Comparison of ENCODE assay signal across 24 cellular contexts in the genomic region with DNA sequence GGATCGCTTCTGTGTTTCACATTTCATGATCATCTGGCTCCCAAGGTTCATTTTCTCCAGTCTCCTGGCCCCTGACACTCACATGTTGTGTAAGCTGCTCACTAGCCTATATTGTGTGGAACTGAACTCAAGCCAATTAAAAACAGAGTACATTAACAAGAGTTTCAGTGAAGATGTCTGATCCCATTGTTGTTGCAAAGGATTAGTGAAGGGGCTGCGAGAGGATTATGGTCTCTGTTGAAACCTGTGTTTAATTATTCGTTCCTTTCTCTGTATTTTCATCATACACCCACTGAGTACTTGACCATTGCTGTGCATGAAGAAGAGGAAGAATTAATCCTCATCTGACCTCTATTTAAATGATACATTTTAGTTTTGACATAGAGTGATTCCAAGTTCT. TPM values are rescaled to one million over a fixed set of nuclear protein-coding genes. Genes with fewer than 3 reads are reported as not detected.
DNase-seq lines count a peak whose midpoint lies in the region; ATAC-seq, FAIRE-seq and TF ChIP-seq lines count a peak whose summit lies in the region.
"Had no signal": no experiment of that assay in that cellular context is flagged by ENCODE, and none has a peak within 500 bp of the region (broad histone marks: within the 10 kb centered on the region; RNA-seq: fewer than 3 reads in every experiment).

No MANE protein-coding gene starts in this region.

- H3K9ac ChIP-seq in OCI-LY1 (ENCODE audit: low read length) (no peak overlapping the region), keratinocyte (ENCODE audit: control insufficient read depth, extremely low read depth, insufficient read depth, low read length) (no peak overlapping the region)

- DNase-seq in D341Med (ENCODE audit: low spot score) (peak; percentile 36), KBM-7 (peak; percentile 0), keratinocyte (ENCODE audit: low read depth, low spot score) (no peak), foreskin keratinocyte (no peak)
- DNase-seq in activated naive CD4-positive, alpha-beta T cell treated with Interleukin-2 at 50 U/mL for 16 hours, result no peak
- DNase-seq: 8988T, ACHN, BE2C, Calu3, GOT3, HCEC 1CT, NCI-H1092, NCI-H1417 treated with DMSO at 0.1 percent for 48 hours, NCI-H1694 treated with DMSO at 0.1 percent for 48 hours, NCI-H2081, NCI-H2227 treated with DMSO at 0.1 percent for 48 hours, Right ventricle myocardium superior, RPMI8226 had no signal

- no peaks in the 10 kb centered on the region for H3K9me3 ChIP-seq in OCI-LY1 (ENCODE audit: low read length)
- no peaks in the 10 kb centered on the region for H3K9me3 ChIP-seq in keratinocyte (ENCODE audit: control insufficient read depth, low read depth, low read length)
- H3K9me3 ChIP-seq: BE2C had no signal

- TF ChIP-seq CTCF in OCI-LY1 (IDR thresholded peaks at IDR 0.05; ENCODE audit: low read length) (no peak), keratinocyte (optimal IDR thresholded peaks at IDR 0.05 in 1 of 3, IDR thresholded peaks at IDR 0.05 in 1 of 3, conservative IDR thresholded peaks at IDR 0.05 in 1 of 3; ENCODE audit: extremely low read depth in 1 of 3, insufficient read depth in 2 of 3, low read length in 3 of 3) (no peak), foreskin keratinocyte (conservative IDR thresholded peaks at IDR 0.05) (no peak)

- H3K9me1 ChIP-seq in keratinocyte (ENCODE audit: control insufficient read depth, extremely low read depth, insufficient read depth, low read length), result no peaks in the 10 kb centered on the region

- H3F3A ChIP-seq in OCI-LY1 (ENCODE audit: insufficient read depth, low read length), result no peaks in the 10 kb centered on the region

- no peaks in the 10 kb centered on the region for H4K20me1 ChIP-seq in OCI-LY1 (ENCODE audit: insufficient read depth, low read length)
- H4K20me1 ChIP-seq in keratinocyte (ENCODE audit: control insufficient read depth, extremely low read depth, insufficient read depth, low read length), result no peaks in the 10 kb centered on the region

- no peak for FAIRE-seq in keratinocyte (lab: Jason Lieb, UNC)
- FAIRE-seq: GM18507 had no signal

- dilution Hi-C loops in keratinocyte (cut with MboI; ENCODE audit: extremely low pct_ligation_motif_present, low sequenced_read_pairs), result no loop called here

- H3K4me3 ChIP-seq in OCI-LY1 (ENCODE audit: low read depth, low read length, poor library complexity, severe bottlenecking) (no peak overlapping the region), keratinocyte (ENCODE audit: control insufficient read depth in 2 of 3, extremely low read depth in 1 of 3, insufficient read depth in 2 of 3, low read depth in 1 of 3, low read length in 3 of 3) (no peak overlapping the region)

- H3K36me3 ChIP-seq in OCI-LY1 (ENCODE audit: insufficient read depth, low read length), result no peaks in the 10 kb centered on the region; the same call in 1 of the 2 replicates
- no peaks in the 10 kb centered on the region for H3K36me3 ChIP-seq in keratinocyte (ENCODE audit: control insufficient read depth in 2 of 2, extremely low read depth in 1 of 2, insufficient read depth in 2 of 2, low read length in 2 of 2)
- H3K36me3 ChIP-seq: BE2C had no signal

- H3K4me2 ChIP-seq in OCI-LY1 (ENCODE audit: low read length), result peak overlapping the region; percentile 22; the same call in 1 of the 2 replicates
- H3K4me2 ChIP-seq in keratinocyte (ENCODE audit: control insufficient read depth, extremely low read depth, insufficient read depth, low read depth, low read length), result no peak overlapping the region

- peaks cover 30% of the 10 kb centered on the region for H3K4me1 ChIP-seq in OCI-LY1 (ENCODE audit: insufficient read depth, low read length, severe bottlenecking)
- no peaks in the 10 kb centered on the region for H3K4me1 ChIP-seq in keratinocyte (ENCODE audit: control insufficient read depth, extremely low read depth, insufficient read depth, low read length)
- H3K4me1 ChIP-seq in foreskin keratinocyte, result no peaks in the 10 kb centered on the region
- H3K4me1 ChIP-seq: BE2C had no signal

- H3K79me2 ChIP-seq in OCI-LY1 (ENCODE audit: insufficient read depth, low read length) (peaks cover 4% of the 10 kb centered on the region; the same call in 1 of the 2 replicates), keratinocyte (ENCODE audit: control insufficient read depth, insufficient read depth, low read length) (no peaks in the 10 kb centered on the region)

- ATAC-seq in foreskin keratinocyte, result no peak
- no peak for ATAC-seq in GM19452 (IDR thresholded peaks at IDR 0.05; ENCODE audit: unreplicated experiment)

- no peaks in the 10 kb centered on the region for H3K9me2 ChIP-seq in OCI-LY1 (ENCODE audit: low read depth, low read length)

- H3K27ac ChIP-seq in OCI-LY1 (ENCODE audit: low read depth, low read length, poor library complexity, severe bottlenecking), result no peak overlapping the region
- no peak overlapping the region for H3K27ac ChIP-seq in keratinocyte (ENCODE audit: control insufficient read depth, insufficient read depth, low read length)
- no peak overlapping the region for H3K27ac ChIP-seq in foreskin keratinocyte
- H3K27ac ChIP-seq: HL-60 had no signal

- no peak overlapping the region for H2AFZ ChIP-seq in OCI-LY1 (ENCODE audit: low read length)
- H2AFZ ChIP-seq in keratinocyte (ENCODE audit: control insufficient read depth, low read length), result peak overlapping the region; percentile 20

- H3K27me3 ChIP-seq in OCI-LY1 (ENCODE audit: insufficient read depth, low read length) (no peaks in the 10 kb centered on the region), keratinocyte (ENCODE audit: control insufficient read depth, extremely low read depth, insufficient read depth, low read length) (no peaks in the 10 kb centered on the region), foreskin keratinocyte (no peaks in the 10 kb centered on the region)
- H3K27me3 ChIP-seq: BE2C had no signal

- in situ Hi-C loops in KBM-7 (cut with MboI; ENCODE audit: low pct_unique_long_range_greater_than_20kb, low sequenced_read_pairs), result no loop called here

RNA-seq across cellular contexts. Expression of a gene that starts 54.7 kb away (rescaled TPM):
- polyA plus RNA-seq in keratinocyte, result 0.01 to 0.03 TPM (median 0.02 TPM) in 3 replicates
- not detected for polyA plus RNA-seq in keratinocyte (2011; ENCODE audit: low read depth)
- polyA plus RNA-seq in keratinocyte (2011; cell fraction: cytosol; rRNA removed), result 0.06 and 0.10 TPM in 2 replicates
- 0.03 and 0.16 TPM in 2 replicates for polyA plus RNA-seq in keratinocyte (2011; cell fraction: nucleus; rRNA removed)
- polyA plus RNA-seq in keratinocyte (2012; ENCODE audit: low replicate concordance), result 0.01 TPM in 1 of 2 replicates, not detected in the other
- 0.07 TPM in 1 of 3 replicates, not detected in the others for polyA minus RNA-seq in keratinocyte
- polyA minus RNA-seq in keratinocyte (2011; cell fraction: cytosol; rRNA and poly(A)+ RNA removed), result not detected
- 0.08 TPM in 1 of 2 replicates, not detected in the other for polyA minus RNA-seq in keratinocyte (2011; cell fraction: nucleus; rRNA and poly(A)+ RNA removed)
- 0.03 and 0.04 TPM in 2 replicates for total RNA-seq in foreskin keratinocyte
- not detected in 2 replicates for polyA plus RNA-seq in foreskin keratinocyte
- total RNA-seq: NCI-H460 had no signal
- polyA plus RNA-seq: IgD-negative memory B cell had no signal

Comparison
In these comparisons a context has a peak if more than half of its experiments do, and no peak if none do; other contexts are left out.
1. DNase-seq: peak in D341Med (single experiment) and KBM-7 (single experiment); none in keratinocyte (single experiment), foreskin keratinocyte (0 of 2) and activated naive CD4-positive, alpha-beta T cell treated with Interleukin-2 at 50 U/mL for 16 hours (single experiment).